Comparison of ENCODE assay signal across 9 cellular contexts in the genomic region with DNA sequence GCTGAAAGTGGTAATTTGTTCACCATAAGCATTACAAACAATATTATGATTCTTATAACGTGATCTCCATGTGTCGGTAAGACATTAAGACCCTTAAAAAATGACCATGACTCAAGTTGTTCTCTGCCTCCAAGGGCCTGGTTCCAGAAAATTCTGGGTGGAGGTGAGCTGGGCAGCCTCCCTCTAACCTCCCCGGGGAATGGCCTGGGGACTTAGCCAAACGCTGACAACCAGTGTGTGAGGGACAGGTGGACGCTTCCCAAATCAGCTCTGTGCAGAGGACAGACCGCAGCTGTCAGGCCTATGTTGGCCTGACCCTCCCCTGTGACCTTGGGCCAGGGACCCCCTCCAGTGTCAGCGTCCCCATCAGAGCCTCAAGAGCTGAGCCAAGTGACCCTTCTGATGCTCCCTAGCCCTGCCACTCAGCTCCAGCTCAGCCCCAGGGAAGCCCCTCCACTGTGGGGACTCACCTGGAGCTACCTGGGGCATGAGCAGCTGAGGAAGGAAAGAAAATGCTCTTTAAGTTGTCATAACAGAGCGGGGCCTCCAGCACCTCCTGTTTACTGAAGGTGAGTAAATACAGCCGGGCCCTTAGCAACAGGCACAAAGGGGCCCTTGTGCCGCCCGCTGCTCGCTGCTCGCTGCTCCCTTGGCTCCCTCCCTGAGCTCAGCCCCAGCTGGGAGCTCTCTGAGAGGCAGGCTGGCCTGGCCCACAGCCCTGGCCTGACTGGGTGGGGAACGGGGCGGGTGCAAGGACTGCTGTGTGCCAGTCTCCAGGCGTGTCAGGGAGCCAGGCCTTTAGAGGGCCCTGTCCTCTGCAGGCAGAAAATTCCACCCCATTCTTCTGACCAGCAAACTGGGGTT.
DNase-seq lines count a peak whose midpoint lies in the region; ATAC-seq and TF ChIP-seq lines count a peak whose summit lies in the region.
"Had no signal": no experiment of that assay in that cellular context is flagged by ENCODE, and none has a peak within 500 bp of the region (broad histone marks: within the 10 kb centered on the region; RNA-seq: fewer than 3 reads in every experiment).

No MANE protein-coding gene starts in this region.

- H3K79me2 ChIP-seq in fibroblast of lung (ENCODE audit: control insufficient read depth, insufficient read depth, low read length), result no peaks in the 10 kb centered on the region

- peak overlapping the region; percentile 68 for H2BK12ac ChIP-seq in neuronal stem cell (ENCODE audit: low read length)

- ATAC-seq in GM18498 (IDR thresholded peaks at IDR 0.05; ENCODE audit: unreplicated experiment), result no peak

- POLR2A ChIA-PET in A673 (lab: Charles Lee; ENCODE audit: low non-redundant PET), result no interaction called here

- intact Hi-C loops in A673 (cut with micrococcal nuclease; ENCODE audit: unreplicated experiment), result no loop called here

- no CpG with 5 or more reads among the region's 16 CpGs for WGBS in neuronal stem cell (ENCODE audit: extremely low coverage in 2 of 2, insufficient read length in 2 of 2, insufficient replicate concordance in 1 of 2), 2 donors

- H2AFZ ChIP-seq in fibroblast of lung (ENCODE audit: low read length) (no peak overlapping the region), neuronal stem cell (ENCODE audit: low read length) (peak overlapping the region; percentile 73)

- H3K9ac ChIP-seq in fibroblast of lung (ENCODE audit: insufficient read depth, low read length) (no peak overlapping the region), neuronal stem cell (ENCODE audit: low read depth, low read length, poor library complexity) (no peak overlapping the region)

- no peak overlapping the region for H3K4me2 ChIP-seq in fibroblast of lung (ENCODE audit: extremely low read depth, insufficient read depth, low read length)
- H3K4me2 ChIP-seq in neuronal stem cell (ENCODE audit: insufficient read depth, low read length, poor library complexity, severe bottlenecking), result no peak overlapping the region

- no peak overlapping the region for H4K91ac ChIP-seq in neuronal stem cell (ENCODE audit: low read depth, low read length, poor library complexity)

- peak overlapping the region; percentile 48 for H2AK5ac ChIP-seq in neuronal stem cell (ENCODE audit: low read depth, low read length)

- H4K8ac ChIP-seq in neuronal stem cell (ENCODE audit: low read depth, low read length), result no peak overlapping the region

- CTCF ChIA-PET in A673 (lab: Charles Lee), result interaction anchor here (0.5 kb wide), 1 partner anchor 403 kb away, joined by 4 read pairs; no protein-coding TSS in a partner anchor

- no peak overlapping the region for H3K4ac ChIP-seq in neuronal stem cell (ENCODE audit: low read length)

- H3K18ac ChIP-seq in neuronal stem cell (ENCODE audit: low read length), result peak overlapping the region; percentile 69

- no peak overlapping the region for H2BK120ac ChIP-seq in neuronal stem cell (ENCODE audit: low read depth, low read length)

- H3K14ac ChIP-seq in neuronal stem cell (ENCODE audit: low read length), result peak overlapping the region; percentile 39

- no peaks in the 10 kb centered on the region for H3K36me3 ChIP-seq in fibroblast of lung (ENCODE audit: control insufficient read depth, insufficient read depth, low read length)
- no peaks in the 10 kb centered on the region for H3K36me3 ChIP-seq in neuronal stem cell (replicated peaks in 1 of 2; ENCODE audit: control insufficient read depth in 2 of 2, insufficient read depth in 2 of 2, low read length in 2 of 2)
- H3K36me3 ChIP-seq in A673 (ENCODE audit: insufficient read depth, low read length, poor library complexity, severe bottlenecking), result no peaks in the 10 kb centered on the region

- no peaks in the 10 kb centered on the region for H3K9me3 ChIP-seq in fibroblast of lung (ENCODE audit: control insufficient read depth, insufficient read depth, low read depth, low read length)
- H3K9me3 ChIP-seq in neuronal stem cell (replicated peaks in 1 of 2; ENCODE audit: control insufficient read depth in 2 of 2, insufficient read depth in 1 of 2, low read depth in 1 of 2, low read length in 2 of 2), result no peaks in the 10 kb centered on the region
- no peaks in the 10 kb centered on the region for H3K9me3 ChIP-seq in A673 (ENCODE audit: low read depth, low read length, poor library complexity, severe bottlenecking)

- no peaks in the 10 kb centered on the region for H3K79me1 ChIP-seq in neuronal stem cell (ENCODE audit: low read depth, low read length)

- H3K4me1 ChIP-seq in fibroblast of lung (ENCODE audit: control insufficient read depth, extremely low read depth, insufficient read depth, low read length) (no peaks in the 10 kb centered on the region), neuronal stem cell (ENCODE audit: control insufficient read depth in 2 of 2, insufficient read depth in 1 of 2, low read depth in 1 of 2, low read length in 2 of 2) (peaks cover 31 to 37% of the 10 kb centered on the region in 2 donors), A673 (ENCODE audit: insufficient read depth, low read length, poor library complexity, severe bottlenecking) (no peaks in the 10 kb centered on the region)

- no peaks in the 10 kb centered on the region for H4K20me1 ChIP-seq in fibroblast of lung (ENCODE audit: control insufficient read depth, extremely low read depth, insufficient read depth, low read length)

- no peak overlapping the region for H3K23ac ChIP-seq in neuronal stem cell (ENCODE audit: low read depth, low read length, poor library complexity)

- H3K27me3 ChIP-seq in fibroblast of lung (ENCODE audit: control insufficient read depth, insufficient read depth, low read length) (peaks cover 2% of the 10 kb centered on the region), neuronal stem cell (ENCODE audit: control insufficient read depth in 3 of 3, insufficient read depth in 3 of 3, low read depth in 1 of 3, low read length in 3 of 3) (no peaks in the 10 kb centered on the region), A673 (replicated peaks; ENCODE audit: insufficient read depth, low read depth, low read length, poor library complexity) (no peaks in the 10 kb centered on the region)

- H2BK15ac ChIP-seq in neuronal stem cell (ENCODE audit: low read length), result peak overlapping the region; percentile 14

- BruUV-seq in A673 (replicated peaks; lab: Mats Ljungman, UMichigan), result no TSS peak

- H3K4me3 ChIP-seq in fibroblast of lung (replicated peaks in 1 of 4; ENCODE audit: control extremely low read depth in 1 of 4, insufficient read depth in 1 of 4, low read depth in 3 of 4, low read length in 4 of 4) (no peak overlapping the region), neuronal stem cell (ENCODE audit: low read length in 2 of 2) (no peak overlapping the region), A673 (ENCODE audit: low read depth, low read length, poor library complexity, severe bottlenecking) (no peak overlapping the region)

- TF ChIP-seq CTCF in fibroblast of lung (conservative IDR thresholded peaks at IDR 0.05 in 1 of 2, IDR thresholded peaks at IDR 0.05 in 1 of 2; ENCODE audit: low read depth in 1 of 2, low read length in 2 of 2) (no peak), A673 (conservative IDR thresholded peaks at IDR 0.05; ENCODE audit: low read depth, low read length) (no peak)

- DNase-seq in DMS79 treated with DMSO at 0.1 percent for 48 hours (lab: John Stamatoyannopoulos, UW) (peak; percentile 96), NCI-H446 treated with DMSO at 0.1 percent for 48 hours (lab: John Stamatoyannopoulos, UW) (peak; percentile 83), fibroblast of lung (ENCODE audit: low read depth in 2 of 2) (peak; percentile 33 to 54), neuronal stem cell (ENCODE audit: low spot score) (no peak), A673 (ENCODE audit: low spot score) (no peak), OCI-M1 (lab: John Stamatoyannopoulos, UW) (no peak), GM19240 (ENCODE audit: insufficient read length, low spot score) (no peak)
- DNase-seq: T-helper 2 cell had no signal

- H3K27ac ChIP-seq in fibroblast of lung (ENCODE audit: insufficient read depth, low read length) (no peak overlapping the region), neuronal stem cell (replicated peaks; ENCODE audit: low read length) (no peak overlapping the region), A673 (ENCODE audit: low read depth, low read length, poor library complexity, severe bottlenecking) (no peak overlapping the region)

- no peak overlapping the region for H2BK5ac ChIP-seq in neuronal stem cell (ENCODE audit: low read length)

Comparison
In these comparisons a context has a peak if more than half of its experiments do, and no peak if none do; other contexts are left out.
1. DNase-seq: peak in DMS79 treated with DMSO at 0.1 percent for 48 hours (single experiment), NCI-H446 treated with DMSO at 0.1 percent for 48 hours (single experiment) and fibroblast of lung (2 of 2); none in neuronal stem cell (single experiment), A673 (single experiment), OCI-M1 (single experiment) and GM19240 (single experiment).